In genomic region chr3:123642182-123642956, GRCh38 we compare ENCODE assay signal across 8 cellular contexts. TPM values are rescaled to one million over a fixed set of nuclear protein-coding genes. Genes with fewer than 3 reads are reported as not detected.
DNase-seq lines count a peak whose midpoint lies in the region; ATAC-seq and TF ChIP-seq lines count a peak whose summit lies in the region.

No MANE protein-coding gene starts in this region.

- no peak overlapping the region for H3K4me3 ChIP-seq in DND-41 (ENCODE audit: low read depth in 1 of 2, low read length in 2 of 2)
- no peak overlapping the region for H3K4me3 ChIP-seq in OCI-LY3 (ENCODE audit: low read length)
- no peak overlapping the region for H3K4me3 ChIP-seq in osteoblast (ENCODE audit: insufficient read depth, low read length)
- no peak overlapping the region for H3K4me3 ChIP-seq in vagina

- H3K4me1 ChIP-seq in DND-41 (ENCODE audit: insufficient read depth, low read length): no peaks in the 10 kb centered on the region
- H3K4me1 ChIP-seq in OCI-LY3 (ENCODE audit: low read length): no peaks in the 10 kb centered on the region
- H3K4me1 ChIP-seq in foreskin keratinocyte: peaks cover 2% of the 10 kb centered on the region
- peaks cover 6% of the 10 kb centered on the region for H3K4me1 ChIP-seq in osteoblast (ENCODE audit: insufficient read depth, low read length)
- H3K4me1 ChIP-seq in vagina: peaks cover 6% of the 10 kb centered on the region

- H3K27ac ChIP-seq in DND-41 (ENCODE audit: low read length) (no peak overlapping the region), OCI-LY3 (ENCODE audit: low read length) (no peak overlapping the region), foreskin keratinocyte (no peak overlapping the region), osteoblast (ENCODE audit: low read depth, low read length) (peak overlapping the region; percentile 37), vagina (peak overlapping the region; percentile 3)

- H2AFZ ChIP-seq in DND-41 (ENCODE audit: low read depth, low read length): no peak overlapping the region
- no peak overlapping the region for H2AFZ ChIP-seq in OCI-LY3 (ENCODE audit: low read depth, low read length)
- H2AFZ ChIP-seq in osteoblast (ENCODE audit: low read length): no peak overlapping the region

- TF ChIP-seq CTCF in DND-41 (IDR thresholded peaks at IDR 0.05; ENCODE audit: borderline replicate concordance, extremely low read depth, low read length, poor library complexity, severe bottlenecking) (peak; percentile 89), OCI-LY3 (IDR thresholded peaks at IDR 0.05; ENCODE audit: low read depth, low read length) (peak; percentile 94), foreskin keratinocyte (conservative IDR thresholded peaks at IDR 0.05) (peak; percentile 97), osteoblast (IDR thresholded peaks at IDR 0.05; ENCODE audit: extremely low read depth, low read depth, low read length) (peak; percentile 99), vagina (IDR thresholded peaks at IDR 0.05) (peak in 2 of 3 experiments; percentile 36 to 44)

- no peak for TF ChIP-seq POLR2A in vagina (IDR thresholded peaks at IDR 0.05)

- H3K27me3 ChIP-seq in DND-41 (ENCODE audit: insufficient read depth, low read length, poor library complexity): peaks cover 2% of the 10 kb centered on the region
- H3K27me3 ChIP-seq in OCI-LY3 (ENCODE audit: low read depth, low read length): peaks cover 9% of the 10 kb centered on the region; the same call in 1 of the 2 replicates
- H3K27me3 ChIP-seq in foreskin keratinocyte: no peaks in the 10 kb centered on the region
- H3K27me3 ChIP-seq in osteoblast (ENCODE audit: insufficient read depth, low read length): no peaks in the 10 kb centered on the region
- H3K27me3 ChIP-seq in vagina: no peaks in the 10 kb centered on the region

- H3K9ac ChIP-seq in DND-41 (ENCODE audit: low read depth, low read length): no peak overlapping the region
- no peak overlapping the region for H3K9ac ChIP-seq in OCI-LY3 (ENCODE audit: low read length)

- ATAC-seq in DND-41 (ENCODE audit: insufficient read depth, low read depth) (peak; percentile 87), GM21423 (IDR thresholded peaks at IDR 0.05; ENCODE audit: unreplicated experiment) (peak; percentile 87), foreskin keratinocyte (peak; percentile 93)

- H3K9me3 ChIP-seq in DND-41 (ENCODE audit: insufficient read depth, low read length, severe bottlenecking): no peaks in the 10 kb centered on the region
- H3K9me3 ChIP-seq in OCI-LY3 (ENCODE audit: insufficient read depth, low read length): no peaks in the 10 kb centered on the region
- H3K9me3 ChIP-seq in osteoblast (ENCODE audit: low read depth, low read length): no peaks in the 10 kb centered on the region
- H3K9me3 ChIP-seq in vagina: no peaks in the 10 kb centered on the region

- H3K36me3 ChIP-seq in DND-41 (ENCODE audit: insufficient read depth, low read length) (no peaks in the 10 kb centered on the region), OCI-LY3 (replicated peaks; ENCODE audit: low read depth, low read length) (no peaks in the 10 kb centered on the region), osteoblast (ENCODE audit: insufficient read depth, low read length) (peaks cover 92% of the 10 kb centered on the region), vagina (peaks cover 0 to 13% of the 10 kb centered on the region in 2 donors)

- DNase-seq in DND-41 (peak; percentile 64), HS-5 (ENCODE audit: low read depth) (peak; percentile 63), foreskin keratinocyte (peak; percentile 64 to 79), osteoblast (ENCODE audit: insufficient read length, low spot score, missing footprints) (peak; percentile 95), vagina (ENCODE audit: extremely low spot score in 2 of 2) (no peak)
- peak; percentile 43 for DNase-seq in activated T-cell treated with anti-CD3 and anti-CD28 coated beads, Interleukin-2, amount 50 U/mL, for 1 hour

- H3K4me2 ChIP-seq in DND-41 (ENCODE audit: insufficient read depth, low read length): no peak overlapping the region
- H3K4me2 ChIP-seq in OCI-LY3 (ENCODE audit: low read length): no peak overlapping the region
- no peak overlapping the region for H3K4me2 ChIP-seq in osteoblast (ENCODE audit: insufficient read depth, low read length)

- intact Hi-C loops in vagina (cut with DNase I): no loop called here

- H3K79me2 ChIP-seq in DND-41 (ENCODE audit: insufficient read depth, low read length) (no peaks in the 10 kb centered on the region), OCI-LY3 (ENCODE audit: low read length) (no peaks in the 10 kb centered on the region), osteoblast (ENCODE audit: insufficient read depth, low read length) (no peaks in the 10 kb centered on the region)

- H4K20me1 ChIP-seq in DND-41 (ENCODE audit: insufficient read depth, low read length) (no peaks in the 10 kb centered on the region), OCI-LY3 (ENCODE audit: insufficient read depth, low read length) (no peaks in the 10 kb centered on the region), osteoblast (ENCODE audit: insufficient read depth, low read length) (peaks cover 6% of the 10 kb centered on the region)

RNA-seq across cellular contexts. Expression of gene HACD2, which starts 57.5 kb away (rescaled TPM):
- total RNA-seq in foreskin keratinocyte (61.6 and 69.3 TPM in 2 replicates), osteoblast (22.7 and 27.5 TPM in 2 replicates), vagina (26.3 TPM)
- polyA plus RNA-seq in foreskin keratinocyte: 21.3 and 22.9 TPM in 2 replicates

Comparison
In these comparisons a context has a peak if more than half of its experiments do, and no peak if none do; other contexts are left out.
1. DNase-seq: peak in DND-41 (single experiment), HS-5 (single experiment), activated T-cell treated with anti-CD3 and anti-CD28 coated beads, Interleukin-2, amount 50 U/mL, for 1 hour (single experiment), foreskin keratinocyte (2 of 2) and osteoblast (single experiment); none in vagina (0 of 2).
2. H3K27ac ChIP-seq: peak in osteoblast (single experiment) and vagina (single experiment); none in DND-41 (single experiment), OCI-LY3 (single experiment) and foreskin keratinocyte (single experiment).
3. CTCF ChIP-seq: peak in every context shown above with its lines; median percentile 99 in osteoblast; 97 in foreskin keratinocyte; 94 in OCI-LY3; 89 in DND-41; 40 in vagina.
4. Peak in every context shown above with its lines, with median percentiles within 50 percentile points of each other: ATAC-seq.